Comparison of ENCODE assay signal across 23 cellular contexts in genomic region chr4:48120132-48120531, GRCh38. TPM values are rescaled to one million over a fixed set of nuclear protein-coding genes. Genes with fewer than 3 reads are reported as not detected.
"Had no signal": no experiment of that assay in that cellular context is flagged by ENCODE, and none has a peak within 500 bp of the region (broad histone marks: within the 10 kb centered on the region; RNA-seq: fewer than 3 reads in every experiment).

No MANE protein-coding gene starts in this region.

- H3K4me3 ChIP-seq: left ventricle myocardium inferior, lung, mucosa of descending colon, right atrium auricular region, right lobe of liver, stomach, testis, thyroid gland, transverse colon, upper lobe of left lung, vagina had no signal

- H3K27me3 ChIP-seq: right atrium auricular region, right lobe of liver, stomach, testis, thyroid gland, transverse colon, upper lobe of left lung, vagina had no signal

- H3K4me1 ChIP-seq: left ventricle myocardium inferior, right atrium auricular region, right lobe of liver, stomach, testis, transverse colon, upper lobe of left lung, vagina had no signal

- DNase-seq: hippocampal formation; left ventricle myocardium inferior; mesendoderm; mucosa of descending colon; naive thymus-derived CD4-positive, alpha-beta T cell; right lobe of liver; stimulated activated CD4-positive, alpha-beta T cell treated with anti-CD3 and anti-CD28 coated beads, Interleukin-12 subunit alpha, Interleukin-12 subunit beta, amount 100 ng/mL, for 4 hours; stimulated activated CD4-positive, alpha-beta T cell treated with anti-CD3 and anti-CD28 coated beads, Interleukin-15, amount 100 ng/mL, for 24 hours; stimulated activated CD4-positive, alpha-beta T cell treated with anti-CD3 and anti-CD28 coated beads, Interleukin-2, amount 100 ng/mL, for 24 hours; stimulated activated CD4-positive, alpha-beta T cell treated with anti-CD3 and anti-CD28 coated beads, Interleukin-4, amount 100 ng/mL, for 1 hour; stimulated activated naive B cell treated with anti-CD40 and anti-IgM and Interleukin-4, amounts not matched to agents 10 μg/mL and 1 μg/mL and 100 μg/mL, for 72 hours; stimulated activated naive CD8-positive, alpha-beta T cell treated with anti-CD3 and anti-CD28 coated beads, Interleukin-15, Interleukin-2, amounts not matched to agents 100 U/mL and 50 U/mL, for 24 hours; stomach; testis; thyroid gland; transverse colon; upper lobe of left lung had no signal

- H3K9me3 ChIP-seq: left ventricle myocardium inferior, mucosa of descending colon, right atrium auricular region, right lobe of liver, stomach, testis, thyroid gland, transverse colon, upper lobe of left lung, vagina had no signal

- H3K36me3 ChIP-seq: left ventricle myocardium inferior, right atrium auricular region, right lobe of liver, stomach, thyroid gland, transverse colon, upper lobe of left lung, vagina had no signal

- ATAC-seq: mucosa of descending colon; naive thymus-derived CD4-positive, alpha-beta T cell; natural killer cell treated with Interleukin-12 subunit alpha and Interleukin-12 subunit beta and Interleukin-15 and Interleukin-18, amount 100 ng/mL, for 72 hours; right lobe of liver; stimulated activated naive B cell treated with anti-CD40 and anti-IgM and Interleukin-4, amounts not matched to agents 10 μg/mL and 1 μg/mL and 100 μg/mL, for 72 hours; stimulated activated naive CD8-positive, alpha-beta T cell treated with anti-CD3 and anti-CD28 coated beads, Interleukin-15, Interleukin-2, amounts not matched to agents 100 U/mL and 50 U/mL, for 24 hours had no signal

- H3K27ac ChIP-seq: left ventricle myocardium inferior, right atrium auricular region, right lobe of liver, stomach, testis, thyroid gland, transverse colon, upper lobe of left lung, vagina had no signal

- FAIRE-seq: keratinocyte had no signal

RNA-seq across cellular contexts. Expression of gene TXK, which starts 13.9 kb away (rescaled TPM):
- polyA plus RNA-seq: neural cell had no signal
